ENCODE assay signal across 2 cellular contexts in the genomic region with DNA sequence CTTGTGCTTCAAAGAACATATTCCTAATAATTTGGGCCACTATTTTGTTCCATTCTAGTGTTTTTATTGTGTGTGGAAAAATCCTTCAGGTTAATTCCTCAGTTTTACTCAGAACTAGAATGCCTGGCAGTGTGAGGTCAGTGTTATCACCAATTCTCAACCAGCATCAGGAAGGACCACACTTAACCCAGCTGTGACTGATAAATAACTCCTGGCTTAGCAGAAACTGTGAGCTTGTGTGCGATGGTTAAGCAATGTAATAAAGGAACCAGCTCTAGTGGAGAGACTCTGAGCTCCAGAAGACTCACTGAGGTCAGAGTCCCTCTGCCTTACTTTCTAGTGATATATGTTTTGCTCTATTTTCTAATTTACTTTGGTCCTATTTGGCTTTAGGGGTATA.
TF ChIP-seq lines count a peak whose summit lies in the region.

No MANE protein-coding gene starts in this region.

TF ChIP-seq in IMR-90, 13 proteins besides CTCF, POLR2A, EP300 and RAD21:
- no peak for TF ChIP-seq BHLHE40 (IDR thresholded peaks at IDR 0.05; ENCODE audit: low read depth, low read length)
- TF ChIP-seq, protein P1, sequence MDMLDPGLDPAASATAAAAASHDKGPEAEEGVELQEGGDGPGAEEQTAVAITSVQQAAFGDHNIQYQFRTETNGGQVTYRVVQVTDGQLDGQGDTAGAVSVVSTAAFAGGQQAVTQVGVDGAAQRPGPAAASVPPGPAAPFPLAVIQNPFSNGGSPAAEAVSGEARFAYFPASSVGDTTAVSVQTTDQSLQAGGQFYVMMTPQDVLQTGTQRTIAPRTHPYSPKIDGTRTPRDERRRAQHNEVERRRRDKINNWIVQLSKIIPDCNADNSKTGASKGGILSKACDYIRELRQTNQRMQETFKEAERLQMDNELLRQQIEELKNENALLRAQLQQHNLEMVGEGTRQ (IDR thresholded peaks at IDR 0.05; ENCODE audit: low read depth, low read length), result no peak
- TF ChIP-seq MAFK (IDR thresholded peaks at IDR 0.05; ENCODE audit: low read depth, low read length), result no peak
- TF ChIP-seq RFX5 (IDR thresholded peaks at IDR 0.05; ENCODE audit: low read depth, low read length), result no peak
TF ChIP-seq in IMR-90: peak in this region for 0.

TF ChIP-seq in endothelial cell of umbilical vein, 7 proteins besides CTCF, POLR2A, EP300 and RAD21:
- TF ChIP-seq JUN (IDR thresholded peaks at IDR 0.05; ENCODE audit: borderline replicate concordance, insufficient read depth, insufficient read length, low read depth) (no peak), FOS (IDR thresholded peaks at IDR 0.05; ENCODE audit: borderline replicate concordance, insufficient read depth, low read length) (no peak), GATA2 (IDR thresholded peaks at IDR 0.05; ENCODE audit: insufficient read depth, insufficient read length, low read depth, low read length) (no peak), MYC (IDR thresholded peaks at IDR 0.05; ENCODE audit: low read depth, low read length) (no peak), POLR2AphosphoS5 (IDR thresholded peaks at IDR 0.05; ENCODE audit: insufficient read depth, low read depth, low read length) (no peak), EZH2 (IDR thresholded peaks at IDR 0.05; ENCODE audit: borderline replicate concordance, low read depth, low read length, severe bottlenecking) (no peak)
- TF ChIP-seq, protein P2, sequence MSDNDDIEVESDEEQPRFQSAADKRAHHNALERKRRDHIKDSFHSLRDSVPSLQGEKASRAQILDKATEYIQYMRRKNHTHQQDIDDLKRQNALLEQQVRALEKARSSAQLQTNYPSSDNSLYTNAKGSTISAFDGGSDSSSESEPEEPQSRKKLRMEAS (IDR thresholded peaks at IDR 0.05; ENCODE audit: insufficient read depth, insufficient read length), result no peak
